In the genomic region with DNA sequence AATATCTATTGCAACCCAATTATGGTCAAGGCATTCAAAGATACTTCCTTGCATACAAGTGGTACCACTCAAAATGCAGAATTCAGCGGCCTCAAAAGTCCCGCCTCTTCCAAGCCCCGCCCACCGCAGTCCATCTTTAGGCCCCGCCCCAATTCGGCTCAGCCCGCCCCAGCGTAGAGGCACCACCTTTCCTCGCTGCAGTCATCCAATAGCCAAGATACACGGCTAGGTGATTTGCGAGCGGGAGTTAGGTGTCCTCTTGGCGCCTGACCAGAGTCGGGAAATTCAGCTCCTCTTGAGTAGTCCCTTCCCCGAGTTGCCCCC, we compare ENCODE assay signal across 8 cellular contexts. TPM values are rescaled to one million over a fixed set of nuclear protein-coding genes. Genes with fewer than 3 reads are reported as not detected.
DNase-seq lines count a peak whose midpoint lies in the region; ATAC-seq, FAIRE-seq and TF ChIP-seq lines count a peak whose summit lies in the region.

No MANE protein-coding gene starts in this region.

- H3K27ac Mint-ChIP-seq in CD14-positive monocyte = peak overlapping the region; percentile 91 to 99 (median 97)

- 0 out of 2 replicates have a peak overlapping the region, but pooled peaks have one; percentile 43 for H2BK20ac ChIP-seq in H1 (ENCODE audit: low read length)

- peak; percentile 51 to 55; a peak in 2 of 3 replicates for TF ChIP-seq POLR2A in H1 (IDR thresholded peaks at IDR 0.05; ENCODE audit: control extremely low read depth in 1 of 2, low read depth in 2 of 2, low read length in 2 of 2)

- peak overlapping the region; percentile 71 to 93 (median 90) for H3K9ac ChIP-seq in H1 (replicated peaks in 1 of 4; ENCODE audit: extremely low read depth in 1 of 4, low read depth in 3 of 4, low read length in 3 of 4)

- peak; percentile 85 for FAIRE-seq in H1 (lab: Jason Lieb, UNC)

- peaks cover 7 to 12% (median 7%) of the 10 kb centered on the region in 3 donors for H3K27me3 Mint-ChIP-seq in CD14-positive monocyte (ENCODE audit: low read depth in 3 of 3)

- peaks cover 17% of the 10 kb centered on the region for H3K4me1 Mint-ChIP-seq in CD14-positive monocyte

- WGBS in H1 (ENCODE audit: extremely low coverage in 1 of 2, insufficient coverage in 1 of 2, insufficient read length in 1 of 2, insufficient replicate concordance in 2 of 2, low coverage in 1 of 2, low lambda C conversion rate in 2 of 2, missing lambda C conversion rate in 1 of 2), 2 experiments = 1% methylated on average over 15 of the region's 15 CpGs; no CpG with 5 or more reads in 1 of the 2 experiments
- WGBS in mesodermal cell (ENCODE audit: insufficient coverage in 2 of 2), 2 experiments = 0% methylated on average over 13 of the region's 15 CpGs

- H3K4me3 Mint-ChIP-seq in CD14-positive monocyte = peak overlapping the region; percentile 85 to 93

- H3K14ac ChIP-seq in H1 (ENCODE audit: insufficient read length) = no peak overlapping the region

- H3K79me1 ChIP-seq in H1 (ENCODE audit: low read depth, low read length) = no peaks in the 10 kb centered on the region

- intact Hi-C loops in CD14-positive monocyte (cut with micrococcal nuclease) = no loop called here

- no peak overlapping the region for H3K4ac ChIP-seq in H1 (replicated peaks; ENCODE audit: insufficient read length, low read depth, low read length)

- no peak for TF ChIP-seq RAD21 in H1 (IDR thresholded peaks at IDR 0.05 in 1 of 2, conservative IDR thresholded peaks at IDR 0.05 in 1 of 2; ENCODE audit: low read depth in 2 of 2, low read length in 2 of 2)

- peak overlapping the region; percentile 59 to 91 (median 82) for H3K4me3 ChIP-seq in H1 (ENCODE audit: extremely low read depth in 1 of 4, insufficient read depth in 2 of 4, low read depth in 3 of 4, low read length in 4 of 4)
- peak overlapping the region; percentile 79 for H3K4me3 ChIP-seq in mesodermal cell (ENCODE audit: extremely low read depth, insufficient read depth, low read length, poor library complexity, severe bottlenecking)

- H3K23ac ChIP-seq in H1 (ENCODE audit: insufficient read length) = no peak overlapping the region

- no peaks in the 10 kb centered on the region for H3K27me3 ChIP-seq in H1 (replicated peaks in 1 of 4; ENCODE audit: control insufficient read depth in 3 of 4, extremely low read depth in 1 of 4, insufficient read depth in 3 of 4, low read length in 3 of 4)

- no peak for TF ChIP-seq EP300 in H1 (IDR thresholded peaks at IDR 0.05; ENCODE audit: borderline replicate concordance in 1 of 2, low read depth in 2 of 2, low read length in 2 of 2)

- no peak overlapping the region for H2AK5ac ChIP-seq in H1 (ENCODE audit: low read depth, low read length)

- peak overlapping the region; percentile 82 for H4K5ac ChIP-seq in H1 (ENCODE audit: insufficient read length, low read depth, low read length)

- H3K23me2 ChIP-seq in H1 (ENCODE audit: low read depth, low read length) = peaks cover 3% of the 10 kb centered on the region

- no peak overlapping the region for H2BK120ac ChIP-seq in H1 (replicated peaks; ENCODE audit: low read depth, low read length)

- H2AFZ ChIP-seq in H1 (ENCODE audit: low read length) = peak overlapping the region; percentile 56; the same call in 1 of the 2 replicates

- H2BK15ac ChIP-seq in H1 (ENCODE audit: low read length) = peak overlapping the region; percentile 83; the same call in 1 of the 2 replicates

- peak overlapping the region; percentile 90; the same call in 1 of the 2 replicates for H2BK5ac ChIP-seq in H1 (ENCODE audit: low read depth, low read length)

- H4K8ac ChIP-seq in H1 (ENCODE audit: extremely low read depth, insufficient read depth, low read length) = peak overlapping the region; percentile 97

- CTCF ChIA-PET in H1 (lab: Charles Lee; ENCODE audit: partially characterized antibody) = interaction anchor here (0.6 to 2.2 kb wide), 4 partner anchors 12 to 54 kb away, joined by 3 to 12 read pairs (median 4); no protein-coding TSS in a partner anchor

- peak overlapping the region; percentile 98 for H3K27ac ChIP-seq in H1 (ENCODE audit: low read depth, low read length)
- peak overlapping the region; percentile 91 for H3K27ac ChIP-seq in mesodermal cell (ENCODE audit: low read depth, low read length, severe bottlenecking)

- no peaks in the 10 kb centered on the region for H3K9me3 ChIP-seq in H1 (ENCODE audit: insufficient read depth in 2 of 2, low read depth in 1 of 2, low read length in 1 of 2)
- no peaks in the 10 kb centered on the region for H3K9me3 ChIP-seq in mesodermal cell (ENCODE audit: control insufficient read depth, low read length)

- H3K18ac ChIP-seq in H1 (ENCODE audit: extremely low read depth, low read length) = peak overlapping the region; percentile 63; the same call in 1 of the 2 replicates

- H3K4me2 ChIP-seq in H1 (ENCODE audit: insufficient read depth in 1 of 2, low read depth in 2 of 2, low read length in 2 of 2) = peak overlapping the region; percentile 64 to 83

- POLR2A ChIA-PET in H1 (lab: Charles Lee; ENCODE audit: partially characterized antibody) = interaction anchor here (0.5 to 1.8 kb wide), 2 partner anchors 81 to 809 kb away, joined by 4 to 5 read pairs; partner anchors contain the start of gene GRP

- ATAC-seq in GM19463 (IDR thresholded peaks at IDR 0.05; ENCODE audit: unreplicated experiment) (peak; percentile 69), HG03575 (IDR thresholded peaks at IDR 0.05; ENCODE audit: extremely low read depth, insufficient number of reproducible peaks, low FRiP score, unreplicated experiment) (peak; percentile 26)

- DNase-seq in CD14-positive monocyte (ENCODE audit: low spot score) = peak; percentile 87
- DNase-seq in NK-92 (lab: John Stamatoyannopoulos, UW; ENCODE audit: unreplicated experiment) = peak; percentile 64
- peak in 2 of 3 experiments; percentile 74 to 76 for DNase-seq in activated CD8-positive, alpha-beta memory T cell treated with anti-CD3 and anti-CD28 coated beads for 48 hours (ENCODE audit: low read depth in 2 of 3, low spot score in 2 of 3)
- DNase-seq in H1 (ENCODE audit: low read depth in 1 of 2, low spot score in 2 of 2) = peak in 1 of 2 experiments; percentile 57
- DNase-seq in stimulated activated CD8-positive, alpha-beta memory T cell treated with anti-CD3 and anti-CD28 coated beads, Interleukin-15, amount 100 ng/mL, for 48 hours (ENCODE audit: low read depth in 2 of 2) = peak; percentile 78 to 79

- TF ChIP-seq CTCF in CD14-positive monocyte (IDR thresholded peaks at IDR 0.05) (no peak), H1 (IDR thresholded peaks at IDR 0.05; ENCODE audit: control extremely low read depth in 1 of 3, insufficient read depth in 1 of 3, low read depth in 1 of 3, low read length in 3 of 3) (no peak)

- H4K91ac ChIP-seq in H1 (replicated peaks; ENCODE audit: insufficient read length, low read length) = no peak overlapping the region

- no peaks in the 10 kb centered on the region for H3K9me3 Mint-ChIP-seq in CD14-positive monocyte

- H3K79me2 ChIP-seq in H1 (ENCODE audit: control insufficient read depth in 1 of 2, insufficient read depth in 2 of 2, low read length in 2 of 2) = peaks cover 0 to 30% of the 10 kb centered on the region in 2 experiments; a peak in 2 of 4 replicates

- peaks cover 0 to 1% of the 10 kb centered on the region in 2 donors for H3K36me3 Mint-ChIP-seq in CD14-positive monocyte

- peaks cover 0 to 7% (median 2%) of the 10 kb centered on the region in 4 experiments; a peak in 4 of 7 replicates for H3K4me1 ChIP-seq in H1 (replicated peaks in 1 of 4; ENCODE audit: control insufficient read depth in 3 of 4, insufficient read depth in 4 of 4, low read length in 3 of 4)
- H3K4me1 ChIP-seq in mesodermal cell (ENCODE audit: control insufficient read depth, insufficient read depth, low read length, poor library complexity, severe bottlenecking) = peaks cover 4% of the 10 kb centered on the region

- H3K56ac ChIP-seq in H1 (replicated peaks; ENCODE audit: insufficient read length, low read depth, low read length) = peak overlapping the region; percentile 62

- peak overlapping the region; percentile 97 for H2BK12ac ChIP-seq in H1 (ENCODE audit: low read depth, low read length)

- H3K36me3 ChIP-seq in H1 (ENCODE audit: control insufficient read depth in 2 of 4, insufficient read depth in 4 of 4, low read length in 3 of 4) (no peaks in the 10 kb centered on the region), mesodermal cell (ENCODE audit: control insufficient read depth, insufficient read depth, low read length) (no peaks in the 10 kb centered on the region)

- H4K20me1 ChIP-seq in H1 (replicated peaks in 1 of 2; ENCODE audit: control insufficient read depth in 1 of 2, insufficient read depth in 2 of 2, low read length in 2 of 2) = peaks cover 0 to 3% of the 10 kb centered on the region in 2 experiments

TF ChIP-seq in H1, 55 proteins besides CTCF, POLR2A, EP300 and RAD21:
- TF ChIP-seq TBP (IDR thresholded peaks at IDR 0.05; ENCODE audit: low read depth, low read length) (peak; percentile 13; the same call in 1 of the 2 replicates), HDAC2 (IDR thresholded peaks at IDR 0.05; ENCODE audit: borderline replicate concordance in 1 of 2, low read depth in 2 of 2, low read length in 2 of 2) (no peak), TAF7 (optimal IDR thresholded peaks at IDR 0.05; ENCODE audit: borderline replicate concordance, low read depth, low read length) (no peak), BCL11A (IDR thresholded peaks at IDR 0.05; ENCODE audit: low read depth in 2 of 2, low read length in 2 of 2) (no peak), TAF1 (IDR thresholded peaks at IDR 0.05; ENCODE audit: low read depth, low read length) (peak; percentile 73; the same call in 1 of the 2 replicates), CHD2 (IDR thresholded peaks at IDR 0.05; ENCODE audit: low read length) (no peak), POLR2AphosphoS5 (IDR thresholded peaks at IDR 0.05; ENCODE audit: low read depth, low read length) (peak; percentile 47; the same call in 1 of the 2 replicates), SP4 (IDR thresholded peaks at IDR 0.05; ENCODE audit: low read length) (peak; percentile 98; the same call in 1 of the 2 replicates), SP1 (IDR thresholded peaks at IDR 0.05; ENCODE audit: low read depth, low read length) (0 out of 2 replicates have a peak, but pooled peaks have one; percentile 0)

RNA-seq across cellular contexts. Expression of gene SEC11C, which starts 0.4 kb away (rescaled TPM):
- polyA plus RNA-seq in CD14-positive monocyte (10 to 100 TPM; 98.0 to 98.4 TPM), H1 (2011; rRNA removed) (27.1 and 31.5 TPM in 2 replicates)
- total RNA-seq in H1 (2021; fragmentation: NEBNext Ultra II Directional; extraction: Animal tissue kit (Norgen Biotek cat#: 25700)) = 59.3 and 64.7 TPM in 2 replicates
- polyA plus RNA-seq in H1 (2011; cell fraction: cytosol; rRNA removed) = 30.4 TPM
- 17.4 TPM for polyA plus RNA-seq in H1 (2011; cell fraction: nucleus; rRNA removed)
- 45.9 to 98.8 TPM (median 56.9 TPM) in 4 replicates for polyA plus RNA-seq in H1 (2012, experiment 1 of 2)
- 34.8 TPM for polyA plus RNA-seq in H1 (2012, experiment 2 of 2)
- polyA plus RNA-seq in H1 (2013, experiment 1 of 2) = 122 TPM
- 174 TPM for polyA plus RNA-seq in H1 (2013, experiment 2 of 2)
- 9.2 and 10.8 TPM in 2 replicates for polyA minus RNA-seq in H1 (2011; rRNA and poly(A)+ RNA removed)
- polyA minus RNA-seq in H1 (2011; cell fraction: cytosol; rRNA and poly(A)+ RNA removed) = 16.4 TPM
- polyA minus RNA-seq in H1 (2011; cell fraction: nucleus; rRNA and poly(A)+ RNA removed) = 4.8 TPM
- 13.3 TPM for polyA plus RNA-seq in mesodermal cell (2013, experiment 1 of 2)
- 16.5 TPM for polyA plus RNA-seq in mesodermal cell (2013, experiment 2 of 2)
